ENCODE assay signal across 1 cellular context in genomic region chr19:39335168-39335567, GRCh38.
TF ChIP-seq lines count a peak whose summit lies in the region.

No MANE protein-coding gene starts in this region.

TF ChIP-seq in K562, 482 proteins besides CTCF, POLR2A, EP300 and RAD21 (continues in another document):
- TF ChIP-seq ZKSCAN8 (CRISPR knock-in tag; IDR thresholded peaks at IDR 0.05) (no peak), CREB5 (CRISPR knock-in tag; IDR thresholded peaks at IDR 0.05) (no peak), CBFA2T3 (IDR thresholded peaks at IDR 0.05) (peak; percentile 76), KLF1 (tag; IDR thresholded peaks at IDR 0.05) (no peak), CBX5 (IDR thresholded peaks at IDR 0.05; ENCODE audit: borderline replicate concordance, low read depth) (no peak), ZNF431 (CRISPR knock-in tag; IDR thresholded peaks at IDR 0.05) (no peak), TFE3 (CRISPR knock-in tag; IDR thresholded peaks at IDR 0.05) (no peak), SIN3A (IDR thresholded peaks at IDR 0.05; ENCODE audit: borderline replicate concordance in 2 of 2, control insufficient read depth in 1 of 2, low read depth in 2 of 2, low read length in 2 of 2) (no peak), KLF10 (CRISPR knock-in tag; IDR thresholded peaks at IDR 0.05) (no peak), ZNF280A (IDR thresholded peaks at IDR 0.05; ENCODE audit: low read depth, partially characterized antibody) (no peak), MEIS2 (IDR thresholded peaks at IDR 0.05; ENCODE audit: partially characterized antibody) (peak; percentile 34), KLF16 (IDR thresholded peaks at IDR 0.05) (no peak), ZNF316 (IDR thresholded peaks at IDR 0.05) (no peak), ZBTB43 (CRISPR knock-in tag; IDR thresholded peaks at IDR 0.05) (no peak), VEZF1 (CRISPR knock-in tag; IDR thresholded peaks at IDR 0.05) (0 out of 2 replicates have a peak, but pooled peaks have one; percentile 6), E2F3 (CRISPR knock-in tag; IDR thresholded peaks at IDR 0.05) (no peak), PTBP1 (IDR thresholded peaks at IDR 0.05; ENCODE audit: low read depth, low read length) (no peak), NR2C1 (IDR thresholded peaks at IDR 0.05) (no peak), NR2C1 (tag; IDR thresholded peaks at IDR 0.05) (no peak), GTF2F1 (IDR thresholded peaks at IDR 0.05; ENCODE audit: low read depth, low read length) (no peak), PHB2 (IDR thresholded peaks at IDR 0.05; ENCODE audit: low read depth) (peak; percentile 36; the same call in 1 of the 2 replicates), PURB (CRISPR knock-in tag; IDR thresholded peaks at IDR 0.05; ENCODE audit: low read depth) (no peak), AFF1 (IDR thresholded peaks at IDR 0.05; ENCODE audit: low read depth in 1 of 2, partially characterized antibody in 2 of 2) (no peak), SAFB (IDR thresholded peaks at IDR 0.05; ENCODE audit: borderline replicate concordance, low read depth, low read length) (no peak), HDAC3 (IDR thresholded peaks at IDR 0.05; ENCODE audit: borderline replicate concordance, partially characterized antibody) (no peak), DPF2 (IDR thresholded peaks at IDR 0.05) (0 out of 2 replicates have a peak, but pooled peaks have one; percentile 18), ZNF830 (CRISPR knock-in tag; IDR thresholded peaks at IDR 0.05) (no peak), CCNT2 (IDR thresholded peaks at IDR 0.05; ENCODE audit: borderline replicate concordance, extremely low read depth, insufficient read length, low read depth, low read length) (no peak), RREB1 (CRISPR knock-in tag; IDR thresholded peaks at IDR 0.05) (no peak), TEAD4 (IDR thresholded peaks at IDR 0.05; ENCODE audit: low read length) (0 out of 2 replicates have a peak, but pooled peaks have one; percentile 11), TEAD4 (CRISPR knock-in tag; IDR thresholded peaks at IDR 0.05; ENCODE audit: borderline replicate concordance) (no peak), ZNF143 (CRISPR knock-in tag; IDR thresholded peaks at IDR 0.05) (no peak)
